In the genomic region with DNA sequence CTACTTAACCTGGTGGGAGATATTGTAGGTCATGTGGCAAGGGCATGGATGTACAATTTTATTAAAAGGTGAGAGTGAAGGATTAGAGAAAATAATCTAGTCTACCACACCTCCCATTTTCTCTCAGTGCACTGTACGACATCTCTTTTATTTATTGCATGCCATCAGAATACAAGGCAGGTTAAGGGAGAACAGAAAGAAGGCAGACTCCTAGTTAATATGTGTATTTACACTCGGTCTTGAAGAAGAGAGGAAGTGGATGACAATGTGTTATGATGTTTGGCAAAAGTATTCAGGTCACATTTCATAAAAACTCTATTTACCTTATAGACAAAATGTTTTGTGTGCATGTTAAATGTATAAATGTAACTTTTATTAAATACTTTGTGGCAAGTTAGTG, we compare ENCODE assay signal across 19 cellular contexts.
DNase-seq lines count a peak whose midpoint lies in the region.
"Had no signal": no experiment of that assay in that cellular context is flagged by ENCODE, and none has a peak within 500 bp of the region (broad histone marks: within the 10 kb centered on the region; RNA-seq: fewer than 3 reads in every experiment).

No MANE protein-coding gene starts in this region.

- peak; percentile 20 for DNase-seq in NCI-H510A treated with DMSO at 0.1 percent for 48 hours (lab: John Stamatoyannopoulos, UW)
- no peak for DNase-seq in NCI-H510A (lab: John Stamatoyannopoulos, UW)
- DNase-seq in NCI-H748 treated with DMSO at 0.1 percent for 48 hours (lab: John Stamatoyannopoulos, UW) = peak; percentile 14
- DNase-seq in activated naive CD4-positive, alpha-beta T cell (lab: John Stamatoyannopoulos, UW) = no peak
- DNase-seq in amniotic stem cell (lab: John Stamatoyannopoulos, UW) = no peak
- DNase-seq: 8988T; ACHN; BE2C; C1 segment of cervical spinal cord; CD4-positive, alpha-beta memory T cell; CD4-positive, CD25-positive, alpha-beta regulatory T cell; CD8-positive, alpha-beta memory T cell; COR-L47; DMS 273 treated with DMSO at 0.1 percent for 48 hours; DMS153; DMS79; DND-41; EL; GDM1 had no signal

Comparison
In these comparisons a context has a peak if more than half of its experiments do, and no peak if none do; other contexts are left out.
1. DNase-seq: peak in NCI-H510A treated with DMSO at 0.1 percent for 48 hours (single experiment) and NCI-H748 treated with DMSO at 0.1 percent for 48 hours (single experiment); none in NCI-H510A (single experiment), activated naive CD4-positive, alpha-beta T cell (0 of 4) and amniotic stem cell (single experiment).